In genomic region chr1:20947409-20947808, GRCh38 we compare ENCODE assay signal across 30 cellular contexts.
"Had no signal": no experiment of that assay in that cellular context is flagged by ENCODE, and none has a peak within 500 bp of the region (broad histone marks: within the 10 kb centered on the region; RNA-seq: fewer than 3 reads in every experiment).

No MANE protein-coding gene starts in this region.

- H3K4me3 ChIP-seq: adrenal gland, cardiac muscle cell, coronary artery, dorsolateral prefrontal cortex, left lung, lower lobe of right lung, ovary, right lobe of liver, testis, transverse colon had no signal

- H3K36me3 ChIP-seq: adrenal gland, lower lobe of right lung, ovary had no signal

- H3K9me3 Mint-ChIP-seq: activated CD4-positive, alpha-beta memory T cell treated with anti-CD3 and anti-CD28 coated beads, Interleukin-2, amount 10 ng/mL, durations not matched to agents 7 days and 5 days; activated CD4-positive, alpha-beta T cell treated with anti-CD3 and anti-CD28 coated beads, Interleukin-2, amount 10 ng/mL, durations not matched to agents 24 days and 14 days; activated naive CD4-positive, alpha-beta T cell treated with anti-CD3 and anti-CD28 coated beads, Interleukin-2, amount 50 U/mL, for 24 hours; activated T-cell treated with anti-CD3 and anti-CD28 coated beads, Interleukin-2, amount 50 U/mL, for 24 hours; activated T-helper 17 cell treated with anti-CD3 and anti-CD28 coated beads, Interleukin-2, amount 50 U/mL, for 72 hours; brain; natural killer cell had no signal

- H3K4me1 Mint-ChIP-seq: activated CD4-positive, alpha-beta memory T cell treated with anti-CD3 and anti-CD28 coated beads, Interleukin-2, amount 10 ng/mL, durations not matched to agents 7 days and 5 days; activated CD4-positive, alpha-beta T cell treated with anti-CD3 and anti-CD28 coated beads, Interleukin-2, amount 10 ng/mL, durations not matched to agents 24 days and 14 days; activated naive CD4-positive, alpha-beta T cell treated with anti-CD3 and anti-CD28 coated beads, Interleukin-2, amount 50 U/mL, for 24 hours; natural killer cell had no signal

- H3K4me3 Mint-ChIP-seq: activated CD4-positive, alpha-beta memory T cell treated with anti-CD3 and anti-CD28 coated beads, Interleukin-2, amount 10 ng/mL, durations not matched to agents 7 days and 5 days; activated CD4-positive, alpha-beta T cell treated with anti-CD3 and anti-CD28 coated beads, Interleukin-2, amount 10 ng/mL, durations not matched to agents 24 days and 14 days; activated naive CD4-positive, alpha-beta T cell treated with anti-CD3 and anti-CD28 coated beads, Interleukin-2, amount 50 U/mL, for 24 hours; activated T-cell treated with anti-CD3 and anti-CD28 coated beads, Interleukin-2, amount 50 U/mL, for 24 hours; activated T-helper 17 cell treated with anti-CD3 and anti-CD28 coated beads, Interleukin-2, amount 50 U/mL, for 72 hours; brain; natural killer cell had no signal

- ATAC-seq: activated CD4-positive, CD25-positive, alpha-beta regulatory T cell treated with anti-CD3 and anti-CD28 coated beads, Interleukin-2, amount 50 U/mL, for 24 hours; activated T-helper 17 cell treated with anti-CD3 and anti-CD28 coated beads, Interleukin-2, amount 50 U/mL, for 72 hours; left lung; lower lobe of right lung; natural killer cell had no signal

- H3K4me1 ChIP-seq: lower lobe of right lung, testis, transverse colon had no signal

- H3K27me3 Mint-ChIP-seq: activated CD4-positive, alpha-beta memory T cell treated with anti-CD3 and anti-CD28 coated beads, Interleukin-2, amount 10 ng/mL, durations not matched to agents 7 days and 5 days; activated CD4-positive, alpha-beta T cell treated with anti-CD3 and anti-CD28 coated beads, Interleukin-2, amount 10 ng/mL, durations not matched to agents 24 days and 14 days; activated naive CD4-positive, alpha-beta T cell treated with anti-CD3 and anti-CD28 coated beads, Interleukin-2, amount 50 U/mL, for 24 hours; activated T-cell treated with anti-CD3 and anti-CD28 coated beads, Interleukin-2, amount 50 U/mL, for 24 hours; activated T-helper 17 cell treated with anti-CD3 and anti-CD28 coated beads, Interleukin-2, amount 50 U/mL, for 72 hours; brain; progenitor cell of endocrine pancreas had no signal

- H3K9me3 ChIP-seq: adrenal gland, left lung, lower lobe of right lung, ovary, right lobe of liver, testis, transverse colon had no signal

- DNase-seq: activated CD4-positive, alpha-beta memory T cell treated with anti-CD3 and anti-CD28 coated beads, Interleukin-2, amount 10 ng/mL, durations not matched to agents 7 days and 5 days; activated CD4-positive, alpha-beta T cell treated with anti-CD3 and anti-CD28 coated beads, Interleukin-2, amount 10 ng/mL, durations not matched to agents 24 days and 14 days; activated CD8-positive, alpha-beta memory T cell treated with anti-CD3 and anti-CD28 coated beads, Interleukin-2, amount 50 U/mL, for 48 hours; activated T-cell treated with anti-CD3 and anti-CD28 coated beads, Interleukin-2, amount 50 U/mL, for 24 hours; adrenal gland; aorta; cerebellar nuclear complex; dorsolateral prefrontal cortex; effector memory CD4-positive, alpha-beta T cell; foreskin fibroblast; left lung; lower lobe of right lung; mesenchymal stem cell; natural killer cell; ovary; right lobe of liver; stimulated activated CD4-positive, alpha-beta T cell treated with anti-CD3 and anti-CD28 coated beads, Interleukin-2, amount 100 ng/mL, for 48 hours; stimulated activated naive CD4-positive, alpha-beta T cell treated with Interleukin-2 at 50 U/mL for 16 hours; T-helper 1 cell; T-helper 9 cell; testis; transverse colon had no signal

- H3K27me3 ChIP-seq: adrenal gland, cardiac muscle cell, dorsolateral prefrontal cortex, left lung, ovary, right lobe of liver, testis, transverse colon had no signal

- H3K27ac Mint-ChIP-seq: activated CD4-positive, alpha-beta memory T cell treated with anti-CD3 and anti-CD28 coated beads, Interleukin-2, amount 10 ng/mL, durations not matched to agents 7 days and 5 days; activated CD4-positive, alpha-beta T cell treated with anti-CD3 and anti-CD28 coated beads, Interleukin-2, amount 10 ng/mL, durations not matched to agents 24 days and 14 days; activated naive CD4-positive, alpha-beta T cell treated with anti-CD3 and anti-CD28 coated beads, Interleukin-2, amount 50 U/mL, for 24 hours; activated T-cell treated with anti-CD3 and anti-CD28 coated beads, Interleukin-2, amount 50 U/mL, for 24 hours; activated T-helper 17 cell treated with anti-CD3 and anti-CD28 coated beads, Interleukin-2, amount 50 U/mL, for 72 hours; natural killer cell; progenitor cell of endocrine pancreas had no signal

- H3K27ac ChIP-seq: adrenal gland, cardiac muscle cell, coronary artery, dorsolateral prefrontal cortex, left lung, lower lobe of right lung, ovary, right lobe of liver, testis, transverse colon, VCaP had no signal

- H3K36me3 Mint-ChIP-seq: natural killer cell had no signal
